Comparison of ENCODE assay signal across 19 cellular contexts in genomic region chr18:45008694-45009372, GRCh38.
DNase-seq lines count a peak whose midpoint lies in the region; ATAC-seq and TF ChIP-seq lines count a peak whose summit lies in the region.
"Had no signal": no experiment of that assay in that cellular context is flagged by ENCODE, and none has a peak within 500 bp of the region (broad histone marks: within the 10 kb centered on the region; RNA-seq: fewer than 3 reads in every experiment).

No MANE protein-coding gene starts in this region.

- H3K9me3 ChIP-seq in mesenchymal stem cell (ENCODE audit: control insufficient read depth, low read length), result no peaks in the 10 kb centered on the region
- H3K9me3 ChIP-seq: esophagus squamous epithelium, heart right ventricle, transverse colon had no signal

- H3K18ac ChIP-seq in mesenchymal stem cell (ENCODE audit: low read depth in 1 of 2, low read length in 2 of 2), result peak overlapping the region in 1 of 2 experiments; percentile 50

- 96% methylated on average over 12 of the region's 12 CpGs for WGBS in mesenchymal stem cell

- H4K8ac ChIP-seq in mesenchymal stem cell (ENCODE audit: low read length), result no peak overlapping the region

- H2BK15ac ChIP-seq in mesenchymal stem cell (ENCODE audit: low read depth, poor library complexity, severe bottlenecking), result no peak overlapping the region

- DNase-seq in NCI-H2081 (lab: John Stamatoyannopoulos, UW) (peak; percentile 53 to 83), NCI-H2081 treated with DMSO at 0.1 percent for 48 hours (lab: John Stamatoyannopoulos, UW) (no peak), GM06990 (ENCODE audit: extremely low read depth, insufficient read length) (peak; percentile 8), NCI-H69 (lab: John Stamatoyannopoulos, UW) (peak; percentile 63), mesenchymal stem cell (no peak), pons (ENCODE audit: low spot score) (no peak)
- DNase-seq: 8988T; activated CD8-positive, alpha-beta memory T cell treated with anti-CD3 and anti-CD28 coated beads, Interleukin-2, amount 50 U/mL, for 4 hours; esophagus squamous epithelium; heart right ventricle; NCI-H226; occipital lobe; PC-3; transverse colon had no signal

- no peak overlapping the region for H2BK120ac ChIP-seq in mesenchymal stem cell (ENCODE audit: low read depth, low read length)

- H4K91ac ChIP-seq in mesenchymal stem cell (ENCODE audit: low read length), result peak overlapping the region; percentile 6

- H3K36me3 ChIP-seq in GM06990 (ENCODE audit: control insufficient read depth, insufficient read depth, low read length) (no peaks in the 10 kb centered on the region), mesenchymal stem cell (ENCODE audit: control insufficient read depth in 1 of 2, insufficient read depth in 2 of 2, low read depth in 1 of 2, low read length in 2 of 2) (no peaks in the 10 kb centered on the region)
- H3K36me3 ChIP-seq: esophagus squamous epithelium, heart right ventricle, transverse colon had no signal

- ATAC-seq in esophagus mucosa (no peak), HG03025 (IDR thresholded peaks at IDR 0.05; ENCODE audit: low FRiP score, unreplicated experiment) (no peak)
- ATAC-seq: heart right ventricle, PC-3, sciatic nerve had no signal

- H2AFZ ChIP-seq in mesenchymal stem cell (ENCODE audit: low read depth, low read length), result no peak overlapping the region

- H3K14ac ChIP-seq in mesenchymal stem cell (ENCODE audit: low read length in 2 of 2), result no peak overlapping the region

- H3K4me1 ChIP-seq in mesenchymal stem cell (ENCODE audit: control insufficient read depth, insufficient read depth, low read depth, low read length), result peaks cover 13% of the 10 kb centered on the region

- H3K27me3 ChIP-seq in GM06990 (replicated peaks; ENCODE audit: control insufficient read depth, insufficient read depth, low read length), result no peaks in the 10 kb centered on the region
- H3K27me3 ChIP-seq in mesenchymal stem cell (ENCODE audit: control insufficient read depth in 1 of 2, insufficient read depth in 1 of 2, low read length in 2 of 2), result no peaks in the 10 kb centered on the region
- H3K27me3 ChIP-seq: esophagus squamous epithelium, heart right ventricle, transverse colon had no signal

- H3K27ac ChIP-seq in mesenchymal stem cell (ENCODE audit: low read length, poor library complexity, severe bottlenecking), result no peak overlapping the region
- H3K27ac ChIP-seq: C4-2B, esophagus squamous epithelium, heart right ventricle, transverse colon, VCaP had no signal

- H3K23ac ChIP-seq in mesenchymal stem cell (ENCODE audit: low read length in 2 of 2), result no peak overlapping the region

- H3K4ac ChIP-seq in mesenchymal stem cell (ENCODE audit: low read depth in 1 of 2, low read length in 2 of 2), result no peak overlapping the region

- H3K79me1 ChIP-seq in mesenchymal stem cell (replicated peaks; ENCODE audit: low read length, poor library complexity, severe bottlenecking), result peaks cover 14% of the 10 kb centered on the region

- no peak overlapping the region for H2AK5ac ChIP-seq in mesenchymal stem cell (ENCODE audit: low read length, severe bottlenecking)

- no peak overlapping the region for H3K4me2 ChIP-seq in mesenchymal stem cell (ENCODE audit: low read length, poor library complexity, severe bottlenecking)

- H3K4me3 ChIP-seq in GM06990 (replicated peaks; ENCODE audit: low read depth, low read length) (no peak overlapping the region), mesenchymal stem cell (ENCODE audit: insufficient read depth in 1 of 2, low read depth in 1 of 2, low read length in 2 of 2) (no peak overlapping the region)
- H3K4me3 ChIP-seq: esophagus squamous epithelium, heart right ventricle, transverse colon had no signal

- no peak overlapping the region for H2BK12ac ChIP-seq in mesenchymal stem cell (ENCODE audit: low read length in 2 of 2)

- no peak overlapping the region for H2BK5ac ChIP-seq in mesenchymal stem cell (ENCODE audit: low read depth, low read length, poor library complexity, severe bottlenecking)

- H3K9ac ChIP-seq in mesenchymal stem cell (ENCODE audit: low read length), result no peak overlapping the region

- TF ChIP-seq CTCF in GM06990 (IDR thresholded peaks at IDR 0.05; ENCODE audit: insufficient read depth, low read length, poor library complexity, severe bottlenecking), result no peak

Comparison
In these comparisons a context has a peak if more than half of its experiments do, and no peak if none do; other contexts are left out.
1. DNase-seq: peak in NCI-H2081 (2 of 2), GM06990 (single experiment) and NCI-H69 (single experiment); none in NCI-H2081 treated with DMSO at 0.1 percent for 48 hours (single experiment), mesenchymal stem cell (single experiment) and pons (single experiment).